Comparison of ENCODE assay signal across 15 cellular contexts in the genomic region with DNA sequence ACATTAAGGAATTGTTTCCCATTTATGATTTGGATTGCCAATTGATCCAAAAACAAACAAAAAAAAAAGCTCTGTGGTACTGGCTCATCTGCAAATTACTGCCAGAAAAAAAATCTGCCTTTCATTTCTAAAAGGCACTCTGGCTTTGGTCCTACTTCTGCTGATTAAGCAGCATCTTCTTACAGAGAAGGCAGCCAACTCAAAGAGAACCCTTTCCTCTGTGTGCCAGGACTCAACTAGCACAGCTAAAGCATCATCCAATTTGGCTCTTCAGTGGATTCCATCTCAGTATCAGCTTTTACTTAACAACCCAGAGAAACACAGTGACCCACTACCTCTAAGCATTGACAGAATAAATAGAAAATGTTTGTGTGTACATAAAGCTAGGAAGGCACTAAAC.
DNase-seq lines count a peak whose midpoint lies in the region; ATAC-seq and TF ChIP-seq lines count a peak whose summit lies in the region.
"Had no signal": no experiment of that assay in that cellular context is flagged by ENCODE, and none has a peak within 500 bp of the region (broad histone marks: within the 10 kb centered on the region; RNA-seq: fewer than 3 reads in every experiment).

No MANE protein-coding gene starts in this region.

- H2AK5ac ChIP-seq in trophoblast cell (ENCODE audit: low read length), result no peak overlapping the region

- H4K12ac ChIP-seq in trophoblast cell (ENCODE audit: low read depth, low read length), result no peak overlapping the region

- H3K4me1 ChIP-seq in hepatocyte (ENCODE audit: insufficient read depth) (peaks cover 21% of the 10 kb centered on the region), trophoblast cell (ENCODE audit: control insufficient read depth in 1 of 2, insufficient read depth in 2 of 2, low read length in 2 of 2) (peaks cover 0 to 2% of the 10 kb centered on the region in 2 experiments)

- H2BK120ac ChIP-seq in trophoblast cell (ENCODE audit: insufficient read depth, low read length, poor library complexity), result no peak overlapping the region

- no peaks in the 10 kb centered on the region for H3K79me1 ChIP-seq in trophoblast cell (ENCODE audit: low read length)

- H3K27ac Mint-ChIP-seq in stimulated activated memory B cell treated with anti-CD40 and anti-IgM and Interleukin-4, amounts not matched to agents 10 μg/mL and 1 μg/mL and 100 μg/mL, for 72 hours, result peak overlapping the region; percentile 67
- no peak overlapping the region for H3K27ac Mint-ChIP-seq in CD4-positive, alpha-beta T cell
- H3K27ac Mint-ChIP-seq: T-helper 1 cell treated with Interleukin-12 subunit alpha and Interleukin-12 subunit beta and Interleukin-4 antibody, amounts not matched to agents 30 μg/mL and 1 μg/mL, for 36 hours had no signal

- H3K9me3 ChIP-seq in hepatocyte (ENCODE audit: low read depth) (no peaks in the 10 kb centered on the region), trophoblast cell (ENCODE audit: insufficient read depth, low read depth, low read length) (no peaks in the 10 kb centered on the region)
- H3K9me3 ChIP-seq in CD4-positive, alpha-beta T cell (ENCODE audit: control insufficient read depth, low read length), result no peaks in the 10 kb centered on the region
- H3K9me3 ChIP-seq: thyroid gland had no signal

- no peak overlapping the region for H3K9ac ChIP-seq in trophoblast cell (ENCODE audit: low read length)

- H3K79me2 ChIP-seq in hepatocyte, result no peaks in the 10 kb centered on the region
- H3K79me2 ChIP-seq in trophoblast cell (ENCODE audit: control insufficient read depth, insufficient read depth, low read length, poor library complexity), result no peaks in the 10 kb centered on the region

- no peak overlapping the region for H3K4me2 ChIP-seq in hepatocyte
- no peak overlapping the region for H3K4me2 ChIP-seq in trophoblast cell (ENCODE audit: low read length)

- H3K4me3 ChIP-seq in hepatocyte (no peak overlapping the region), trophoblast cell (ENCODE audit: low read depth, low read length) (no peak overlapping the region)
- H3K4me3 ChIP-seq: thyroid gland had no signal

- POLR2A ChIA-PET in CD4-positive, alpha-beta T cell (lab: Charles Lee), result interaction anchor here (0.6 to 0.7 kb wide), 2 partner anchors 16 to 55 kb away, joined by 3 read pairs; no protein-coding TSS in a partner anchor

- no peaks in the 10 kb centered on the region for H3K27me3 ChIP-seq in hepatocyte
- no peaks in the 10 kb centered on the region for H3K27me3 ChIP-seq in CD4-positive, alpha-beta T cell (ENCODE audit: control insufficient read depth, insufficient read depth, low read length)
- H3K27me3 ChIP-seq in trophoblast cell (ENCODE audit: insufficient read depth, low read length), result no peaks in the 10 kb centered on the region
- H3K27me3 ChIP-seq: thyroid gland had no signal

- no peak overlapping the region for H3K14ac ChIP-seq in trophoblast cell (ENCODE audit: low read length)

- peaks cover 60% of the 10 kb centered on the region for H3K4me1 Mint-ChIP-seq in stimulated activated memory B cell treated with anti-CD40 and anti-IgM and Interleukin-4, amounts not matched to agents 10 μg/mL and 1 μg/mL and 100 μg/mL, for 72 hours
- peaks cover 47% of the 10 kb centered on the region for H3K4me1 Mint-ChIP-seq in CD4-positive, alpha-beta T cell (ENCODE audit: low read depth)

- H2BK5ac ChIP-seq in trophoblast cell (ENCODE audit: low read depth, low read length, poor library complexity), result no peak overlapping the region

- H3K36me3 ChIP-seq in hepatocyte (replicated peaks; ENCODE audit: insufficient read depth, low read depth) (no peaks in the 10 kb centered on the region), trophoblast cell (ENCODE audit: control insufficient read depth in 1 of 2, insufficient read depth in 2 of 2, low read length in 2 of 2) (no peaks in the 10 kb centered on the region)
- H3K36me3 ChIP-seq: thyroid gland had no signal

- H2AFZ ChIP-seq in hepatocyte (no peak overlapping the region), trophoblast cell (ENCODE audit: insufficient read depth, low read length, poor library complexity) (no peak overlapping the region)

- CTCF ChIA-PET in CD4-positive, alpha-beta T cell (lab: Charles Lee), result no interaction called here

- H3K9me3 Mint-ChIP-seq in stimulated activated memory B cell treated with anti-CD40 and anti-IgM and Interleukin-4, amounts not matched to agents 10 μg/mL and 1 μg/mL and 100 μg/mL, for 72 hours, result no peaks in the 10 kb centered on the region
- no peaks in the 10 kb centered on the region for H3K9me3 Mint-ChIP-seq in CD4-positive, alpha-beta T cell
- H3K9me3 Mint-ChIP-seq: T-helper 1 cell treated with Interleukin-12 subunit alpha and Interleukin-12 subunit beta and Interleukin-4 antibody, amounts not matched to agents 30 μg/mL and 1 μg/mL, for 36 hours had no signal

- no peak for TF ChIP-seq CTCF in hepatocyte (IDR thresholded peaks at IDR 0.05; ENCODE audit: poor library complexity)
- no peak for TF ChIP-seq CTCF in CD4-positive, alpha-beta T cell (IDR thresholded peaks at IDR 0.05)

- no peak overlapping the region for H2BK12ac ChIP-seq in trophoblast cell (ENCODE audit: low read length)

- no peak for ATAC-seq in stimulated activated memory B cell treated with anti-CD40 and anti-IgM and Interleukin-4, amounts not matched to agents 10 μg/mL and 1 μg/mL and 100 μg/mL, for 72 hours
- ATAC-seq in CD4-positive, alpha-beta T cell (ENCODE audit: poor library complexity), result no peak

- H3K9me2 ChIP-seq in hepatocyte (replicated peaks; ENCODE audit: insufficient read depth), result no peaks in the 10 kb centered on the region

- no peak overlapping the region for H3K4ac ChIP-seq in trophoblast cell (ENCODE audit: low read depth, low read length)

- H3K27ac ChIP-seq in hepatocyte (peak overlapping the region; percentile 4), trophoblast cell (ENCODE audit: low read depth, low read length) (no peak overlapping the region)
- H3K27ac ChIP-seq in CD4-positive, alpha-beta T cell (ENCODE audit: low read depth, low read length), result no peak overlapping the region
- H3K27ac ChIP-seq: thyroid gland, VCaP had no signal

- H3K27me3 Mint-ChIP-seq in stimulated activated memory B cell treated with anti-CD40 and anti-IgM and Interleukin-4, amounts not matched to agents 10 μg/mL and 1 μg/mL and 100 μg/mL, for 72 hours, result no peaks in the 10 kb centered on the region
- no peaks in the 10 kb centered on the region for H3K27me3 Mint-ChIP-seq in CD4-positive, alpha-beta T cell

- no peak overlapping the region for H3K4me3 Mint-ChIP-seq in stimulated activated memory B cell treated with anti-CD40 and anti-IgM and Interleukin-4, amounts not matched to agents 10 μg/mL and 1 μg/mL and 100 μg/mL, for 72 hours
- H3K4me3 Mint-ChIP-seq in CD4-positive, alpha-beta T cell, result no peak overlapping the region
- H3K4me3 Mint-ChIP-seq: T-helper 1 cell treated with Interleukin-12 subunit alpha and Interleukin-12 subunit beta and Interleukin-4 antibody, amounts not matched to agents 30 μg/mL and 1 μg/mL, for 36 hours had no signal

- no peaks in the 10 kb centered on the region for H4K20me1 ChIP-seq in hepatocyte (ENCODE audit: insufficient read depth, poor library complexity, severe bottlenecking)

- intact Hi-C loops in CD4-positive, alpha-beta T cell (cut with DNase I, micrococcal nuclease), result loop anchor here (10.0 kb wide), 1 partner anchor 211 kb away; a partner anchor contains a TSS

- H4K91ac ChIP-seq in trophoblast cell (ENCODE audit: low read depth, low read length), result no peak overlapping the region

- peak; percentile 12 for DNase-seq in NCI-H146 (lab: John Stamatoyannopoulos, UW)
- DNase-seq in NCI-H146 treated with DMSO at 0.1 percent for 48 hours (lab: John Stamatoyannopoulos, UW; ENCODE audit: unreplicated experiment), result no peak
- peak; percentile 9 for DNase-seq in RPMI8226
- no peak for DNase-seq in hepatocyte (ENCODE audit: low spot score)
- no peak for DNase-seq in CD4-positive, alpha-beta T cell
- DNase-seq in H4 (ENCODE audit: low spot score), result no peak
- no peak for DNase-seq in trophoblast cell
- DNase-seq: activated CD8-positive, alpha-beta memory T cell treated with anti-CD3 and anti-CD28 coated beads for 24 hours; DMS53; NCI-H1436; stimulated activated CD8-positive, alpha-beta memory T cell treated with anti-CD3 and anti-CD28 coated beads, Interleukin-4, amount 100 ng/mL, for 48 hours; thyroid gland had no signal

- H3K36me3 Mint-ChIP-seq in stimulated activated memory B cell treated with anti-CD40 and anti-IgM and Interleukin-4, amounts not matched to agents 10 μg/mL and 1 μg/mL and 100 μg/mL, for 72 hours, result peaks cover 18% of the 10 kb centered on the region
- H3K36me3 Mint-ChIP-seq in CD4-positive, alpha-beta T cell (ENCODE audit: low read depth), result peaks cover 4% of the 10 kb centered on the region

- no peak overlapping the region for H3K18ac ChIP-seq in trophoblast cell (ENCODE audit: low read length)

- H4K8ac ChIP-seq in trophoblast cell (ENCODE audit: low read depth, low read length), result no peak overlapping the region

- H3K23ac ChIP-seq in trophoblast cell (ENCODE audit: low read length), result no peak overlapping the region

Comparison
In these comparisons a context has a peak if more than half of its experiments do, and no peak if none do; other contexts are left out.
1. DNase-seq: peak in NCI-H146 (single experiment) and RPMI8226 (single experiment); none in NCI-H146 treated with DMSO at 0.1 percent for 48 hours (single experiment), hepatocyte (single experiment), CD4-positive, alpha-beta T cell (0 of 10), H4 (single experiment) and trophoblast cell (0 of 2).